In genomic region chr6:24494726-24495515, GRCh38 we compare ENCODE assay signal across 8 cellular contexts. TPM values are rescaled to one million over a fixed set of nuclear protein-coding genes. Genes with fewer than 3 reads are reported as not detected.
A peak's percentile ranks its signal among the peaks of the same experiment; 100 is the strongest.
DNase-seq lines count a peak whose midpoint lies in the region; ATAC-seq, FAIRE-seq and TF ChIP-seq lines count a peak whose summit lies in the region.

ALDH5A1 (plus strand) TSS chr6:24494969; CDS start chr6:24494997, 28 bp downstream.

- no peak for TF ChIP-seq POLR2A in suprapubic skin (IDR thresholded peaks at IDR 0.05)

- H3K36me3 ChIP-seq in HUES6 (ENCODE audit: control insufficient read depth, insufficient read depth, low read length) (no peaks in the 10 kb centered on the region), RWPE2 (ENCODE audit: low read depth) (no peaks in the 10 kb centered on the region), suprapubic skin (no peaks in the 10 kb centered on the region)

- peak; percentile 70 for ATAC-seq in GM21381 (IDR thresholded peaks at IDR 0.05; ENCODE audit: unreplicated experiment)
- ATAC-seq in RWPE2 (ENCODE audit: low read depth): peak; percentile 77

- FAIRE-seq in frontal cortex (lab: Jason Lieb, UNC): no peak

- peaks cover 8% of the 10 kb centered on the region for H3K4me1 ChIP-seq in HUES6 (ENCODE audit: control insufficient read depth, insufficient read depth, low read length)
- H3K4me1 ChIP-seq in RWPE2 (ENCODE audit: insufficient read depth, poor library complexity, severe bottlenecking): no peaks in the 10 kb centered on the region
- H3K4me1 ChIP-seq in suprapubic skin: peaks cover 17% of the 10 kb centered on the region

- peak; percentile 45 for TF ChIP-seq CTCF in RWPE2 (IDR thresholded peaks at IDR 0.05; ENCODE audit: poor library complexity, severe bottlenecking)
- TF ChIP-seq CTCF in suprapubic skin (IDR thresholded peaks at IDR 0.05): no peak

- H3K4me3 ChIP-seq in HUES6 (ENCODE audit: low read depth, low read length) (peak within 1 kb of the TSS; percentile 83), RWPE2 (ENCODE audit: severe bottlenecking) (peak within 1 kb of the TSS; percentile 49), suprapubic skin (peak within 1 kb of the TSS; percentile 82)

- H3K9ac ChIP-seq in HUES6 (ENCODE audit: low read length): peak within 1 kb of the TSS; percentile 57

- H3K9me3 ChIP-seq in HUES6 (ENCODE audit: control insufficient read depth, insufficient read depth, low read depth, low read length) (0 out of 2 replicates have a peak, but pooled peaks cover 2% of the 10 kb centered on the region), RWPE2 (ENCODE audit: severe bottlenecking) (no peaks in the 10 kb centered on the region), suprapubic skin (no peaks in the 10 kb centered on the region)

- H3K27ac ChIP-seq in HUES6 (ENCODE audit: low read depth, low read length) (no peak within 1 kb of the TSS), RWPE2 (ENCODE audit: poor library complexity, severe bottlenecking) (no peak within 1 kb of the TSS), suprapubic skin (peak within 1 kb of the TSS; percentile 80)

- DNase-seq in DMS153 (lab: John Stamatoyannopoulos, UW) (peak; percentile 33), RWPE2 (ENCODE audit: low spot score) (no peak), frontal cortex (ENCODE audit: low spot score in 2 of 2) (peak; percentile 58 to 64), occipital lobe (lab: John Stamatoyannopoulos, UW) (peak; percentile 61), suprapubic skin (ENCODE audit: low spot score in 2 of 2) (peak; percentile 73 to 85)
- DNase-seq in activated effector memory CD4-positive, alpha-beta T cell treated with anti-CD3 and anti-CD28 coated beads, Interleukin-2, amount 50 U/mL, for 16 hours: peak; percentile 90

- H3K27me3 ChIP-seq in HUES6 (ENCODE audit: control insufficient read depth, insufficient read depth, low read length): peaks cover 29% of the 10 kb centered on the region
- no peaks in the 10 kb centered on the region for H3K27me3 ChIP-seq in RWPE2 (ENCODE audit: insufficient read depth, poor library complexity, severe bottlenecking)
- no peaks in the 10 kb centered on the region for H3K27me3 ChIP-seq in suprapubic skin

- TF ChIP-seq EP300 in suprapubic skin (IDR thresholded peaks at IDR 0.05): no peak

- WGBS in suprapubic skin: 0% methylated on average over 54 of the region's 94 CpGs

RNA-seq across cellular contexts. Expression of gene ALDH5A1, which starts in this region (rescaled TPM):
- total RNA-seq in frontal cortex: 16.7 TPM
- 12.2 TPM for total RNA-seq in occipital lobe
- 10 to 100 TPM; 11.2 to 16.0 (median 14.8) TPM for total RNA-seq in suprapubic skin
